In genomic region chr21:33441489-33442477, GRCh38 we compare ENCODE assay signal across 8 cellular contexts. TPM values are rescaled to one million over a fixed set of nuclear protein-coding genes. Genes with fewer than 3 reads are reported as not detected.
DNase-seq lines count a peak whose midpoint lies in the region; ATAC-seq and TF ChIP-seq lines count a peak whose summit lies in the region.

No MANE protein-coding gene starts in this region.

- WGBS in endodermal cell (ENCODE audit: insufficient coverage in 1 of 2, insufficient read length in 1 of 2), 2 experiments, result 91 to 93% methylated on average over 6 to 11 of the region's 11 CpGs

- H3K9me3 ChIP-seq in endodermal cell (ENCODE audit: control insufficient read depth, low read length), result no peaks in the 10 kb centered on the region

- DNase-seq in NCI-H1417 (lab: John Stamatoyannopoulos, UW) (peak; percentile 34 to 88 (median 71)), NCI-H1417 treated with DMSO at 0.1 percent for 48 hours (lab: John Stamatoyannopoulos, UW) (no peak), NCI-H2171 (lab: John Stamatoyannopoulos, UW) (peak; percentile 62), endodermal cell (peak; percentile 26), sciatic nerve (ENCODE audit: low spot score) (no peak), cerebellar cortex (ENCODE audit: low spot score) (no peak), 8988T (no peak)

- H3K27me3 Mint-ChIP-seq in endodermal cell (ENCODE audit: insufficient read depth), result no peaks in the 10 kb centered on the region

- H3K9me3 Mint-ChIP-seq in endodermal cell, result no peaks in the 10 kb centered on the region

- H3K4me1 Mint-ChIP-seq in endodermal cell, result no peaks in the 10 kb centered on the region

- no peak overlapping the region for H3K4me3 Mint-ChIP-seq in endodermal cell

- no peak overlapping the region for H3K4me3 ChIP-seq in endodermal cell (ENCODE audit: low read length)

- TF ChIP-seq CTCF in endodermal cell (conservative IDR thresholded peaks at IDR 0.05), result no peak

- H3K27ac ChIP-seq in endodermal cell (ENCODE audit: low read depth, low read length), result no peak overlapping the region

- intact Hi-C loops in sciatic nerve (cut with DNase I), result no loop called here

- peaks cover 45% of the 10 kb centered on the region for H3K36me3 Mint-ChIP-seq in endodermal cell (ENCODE audit: low read depth)

- no peaks in the 10 kb centered on the region for H3K4me1 ChIP-seq in endodermal cell (ENCODE audit: control insufficient read depth, insufficient read depth, low read length)

- H3K9ac ChIP-seq in endodermal cell (ENCODE audit: extremely low read depth, low read length, poor library complexity, severe bottlenecking), result no peak overlapping the region

- H3K27me3 ChIP-seq in endodermal cell (ENCODE audit: control insufficient read depth, insufficient read depth, low read length, poor library complexity, severe bottlenecking), result no peaks in the 10 kb centered on the region

- H3K36me3 ChIP-seq in endodermal cell (ENCODE audit: control insufficient read depth, insufficient read depth, low read length), result peaks cover 46% of the 10 kb centered on the region

- no peak overlapping the region for H3K27ac Mint-ChIP-seq in endodermal cell

- ATAC-seq in HG02678 (IDR thresholded peaks at IDR 0.05; ENCODE audit: unreplicated experiment), result peak; percentile 63
- ATAC-seq in sciatic nerve, result peak; percentile 39

RNA-seq across cellular contexts. Expression of gene TMEM50B, which starts 38.0 kb away (rescaled TPM):
- total RNA-seq in endodermal cell (10 to 100 TPM; 35.8 to 57.2 TPM), sciatic nerve (60.9 TPM)
- 32.3 TPM for polyA plus RNA-seq in endodermal cell (2013, experiment 1 of 2)
- polyA plus RNA-seq in endodermal cell (2013, experiment 2 of 2), result 32.3 TPM

RNA-seq across cellular contexts. Expression of gene IFNGR2, which starts 38.6 kb away (rescaled TPM):
- total RNA-seq in endodermal cell, result 10 to 100 TPM; 41.9 to 55.1 TPM
- polyA plus RNA-seq in endodermal cell (2013, experiment 1 of 2), result 51.0 TPM
- polyA plus RNA-seq in endodermal cell (2013, experiment 2 of 2), result 49.7 TPM
- total RNA-seq in sciatic nerve, result 70.1 TPM

RNA-seq across cellular contexts. Expression of gene DNAJC28, which starts 49.7 kb away (rescaled TPM):
- total RNA-seq in endodermal cell (1 to 10 TPM; 3.9 to 5.8 TPM), sciatic nerve (2.2 TPM)
- polyA plus RNA-seq in endodermal cell (2013, experiment 1 of 2), result 3.0 TPM
- polyA plus RNA-seq in endodermal cell (2013, experiment 2 of 2), result 3.1 TPM

Comparison
In these comparisons a context has a peak if more than half of its experiments do, and no peak if none do; other contexts are left out.
1. DNase-seq: peak in NCI-H1417 (3 of 3), NCI-H2171 (single experiment) and endodermal cell (single experiment); none in NCI-H1417 treated with DMSO at 0.1 percent for 48 hours (single experiment), sciatic nerve (single experiment), cerebellar cortex (single experiment) and 8988T (single experiment).